In genomic region chr20:15579703-15580102, GRCh38 we compare ENCODE assay signal across 7 cellular contexts.
"Had no signal": no experiment of that assay in that cellular context is flagged by ENCODE, and none has a peak within 500 bp of the region (broad histone marks: within the 10 kb centered on the region; RNA-seq: fewer than 3 reads in every experiment).

No MANE protein-coding gene starts in this region.

- H2AFZ ChIP-seq: GM23248 had no signal

- H3K9ac ChIP-seq: GM23248 had no signal

- DNase-seq: GM23248, H9, HCEC 1CT had no signal

- H3K27ac ChIP-seq: GM23248 had no signal

- ATAC-seq: K562 had no signal

- FAIRE-seq: H1, H54, HTR-8/SVneo, K562 had no signal

- H3K4me3 ChIP-seq: GM23248, K562 had no signal
